Comparison of ENCODE assay signal across 8 cellular contexts in the genomic region with DNA sequence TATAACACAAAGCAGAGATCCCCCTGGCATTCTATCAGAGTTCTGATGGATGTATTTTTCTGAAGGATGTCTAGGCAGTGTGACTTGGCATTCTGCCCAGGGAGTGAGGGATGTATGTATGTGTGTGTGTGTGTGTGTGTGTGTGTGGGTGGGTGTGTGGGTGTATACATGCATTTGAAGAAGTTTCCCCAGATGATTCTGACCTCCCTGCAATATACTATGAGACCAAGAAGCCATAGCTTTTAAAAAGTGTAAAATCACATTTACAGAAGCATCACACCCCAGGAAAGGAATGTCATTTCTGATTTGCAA. TPM values are rescaled to one million over a fixed set of nuclear protein-coding genes. Genes with fewer than 3 reads are reported as not detected.
DNase-seq lines count a peak whose midpoint lies in the region; ATAC-seq and TF ChIP-seq lines count a peak whose summit lies in the region.

No MANE protein-coding gene starts in this region.

- H3K27ac Mint-ChIP-seq in activated naive CD4-positive, alpha-beta T cell treated with anti-CD3 and anti-CD28 coated beads, Interleukin-2, amount 10 ng/mL, durations not matched to agents 7 days and 5 days: no peak overlapping the region

- peaks cover 9% of the 10 kb centered on the region for H3F3A ChIP-seq in MM.1S (ENCODE audit: insufficient read depth, low read length)

- peaks cover 23% of the 10 kb centered on the region for H3K4me1 Mint-ChIP-seq in activated naive CD4-positive, alpha-beta T cell treated with anti-CD3 and anti-CD28 coated beads, Interleukin-2, amount 10 ng/mL, durations not matched to agents 7 days and 5 days

- no peaks in the 10 kb centered on the region for H3K27me3 Mint-ChIP-seq in activated naive CD4-positive, alpha-beta T cell treated with anti-CD3 and anti-CD28 coated beads, Interleukin-2, amount 10 ng/mL, durations not matched to agents 7 days and 5 days

- CTCF ChIA-PET in activated naive CD4-positive, alpha-beta T cell treated with anti-CD3 and anti-CD28 coated beads, Interleukin-2, amount 10 ng/mL, durations not matched to agents 7 days and 5 days (lab: Charles Lee): interaction anchor here (0.5 to 2.6 kb wide), 2 partner anchors 14 to 20 kb away, joined by 3 to 10 read pairs; no protein-coding TSS in a partner anchor

- H3K27me3 ChIP-seq in MM.1S (replicated peaks; ENCODE audit: insufficient read depth, low read length): peaks cover 7% of the 10 kb centered on the region; the same call in 1 of the 2 replicates
- H3K27me3 ChIP-seq in psoas muscle (ENCODE audit: insufficient read depth in 3 of 3, low read length in 2 of 3): no peaks in the 10 kb centered on the region

- no peak overlapping the region for H2AFZ ChIP-seq in MM.1S (ENCODE audit: low read length)

- H4K20me1 ChIP-seq in MM.1S (ENCODE audit: insufficient read depth, low read length): no peaks in the 10 kb centered on the region

- DNase-seq in MM.1S (no peak), omental fat pad (ENCODE audit: low spot score) (peak; percentile 29), lower leg skin (ENCODE audit: low spot score in 2 of 2) (no peak), pons (ENCODE audit: low spot score) (no peak), psoas muscle (no peak)
- peak; percentile 23 for DNase-seq in activated naive CD4-positive, alpha-beta T cell treated with anti-CD3 and anti-CD28 coated beads, Interleukin-2, amount 10 ng/mL, durations not matched to agents 7 days and 5 days

- H3K9ac ChIP-seq in MM.1S (ENCODE audit: low read length): no peak overlapping the region

- no peaks in the 10 kb centered on the region for H3K9me2 ChIP-seq in MM.1S (replicated peaks; ENCODE audit: insufficient read depth, low read length)

- H3K9me3 Mint-ChIP-seq in activated naive CD4-positive, alpha-beta T cell treated with anti-CD3 and anti-CD28 coated beads, Interleukin-2, amount 10 ng/mL, durations not matched to agents 7 days and 5 days: no peaks in the 10 kb centered on the region

- ATAC-seq in GM18502 (IDR thresholded peaks at IDR 0.05; ENCODE audit: poor library complexity, unreplicated experiment) (peak; percentile 28), omental fat pad (ENCODE audit: low FRiP score) (no peak), HG03280 (IDR thresholded peaks at IDR 0.05; ENCODE audit: unreplicated experiment) (no peak), psoas muscle (no peak)

- intact Hi-C loops in lower leg skin (cut with DNase I; ENCODE audit: low total_unique reads): no loop called here
- intact Hi-C loops in psoas muscle (cut with DNase I): no loop called here

- H3K36me3 Mint-ChIP-seq in activated naive CD4-positive, alpha-beta T cell treated with anti-CD3 and anti-CD28 coated beads, Interleukin-2, amount 10 ng/mL, durations not matched to agents 7 days and 5 days: no peaks in the 10 kb centered on the region

- no peak overlapping the region for H3K27ac ChIP-seq in MM.1S (ENCODE audit: low read length)
- H3K27ac ChIP-seq in psoas muscle: no peak overlapping the region

- H3K4me3 ChIP-seq in MM.1S (ENCODE audit: low read length) (no peak overlapping the region), lower leg skin (ENCODE audit: low read depth, poor library complexity, severe bottlenecking) (no peak overlapping the region), psoas muscle (no peak overlapping the region)

- no peak for TF ChIP-seq CTCF in MM.1S (IDR thresholded peaks at IDR 0.05; ENCODE audit: low read length)
- no peak for TF ChIP-seq CTCF in omental fat pad (IDR thresholded peaks at IDR 0.05)
- no peak for TF ChIP-seq CTCF in lower leg skin (IDR thresholded peaks at IDR 0.05)
- no peak for TF ChIP-seq CTCF in psoas muscle (IDR thresholded peaks at IDR 0.05)

- H3K9me3 ChIP-seq in MM.1S (replicated peaks; ENCODE audit: insufficient read depth, low read length): no peaks in the 10 kb centered on the region
- H3K9me3 ChIP-seq in psoas muscle: no peaks in the 10 kb centered on the region

- peak overlapping the region; percentile 5; the same call in 1 of the 2 replicates for H3K4me2 ChIP-seq in MM.1S (ENCODE audit: low read depth, low read length)

- no peaks in the 10 kb centered on the region for H3K79me2 ChIP-seq in MM.1S (ENCODE audit: low read length)

- no peak for TF ChIP-seq POLR2A in lower leg skin (IDR thresholded peaks at IDR 0.05)

- H3K36me3 ChIP-seq in MM.1S (replicated peaks; ENCODE audit: insufficient read depth, low read length) (no peaks in the 10 kb centered on the region), psoas muscle (ENCODE audit: insufficient read depth in 1 of 2, low read depth in 1 of 2) (no peaks in the 10 kb centered on the region)

- no peak overlapping the region for H3K4me3 Mint-ChIP-seq in activated naive CD4-positive, alpha-beta T cell treated with anti-CD3 and anti-CD28 coated beads, Interleukin-2, amount 10 ng/mL, durations not matched to agents 7 days and 5 days

- peaks cover 15% of the 10 kb centered on the region for H3K4me1 ChIP-seq in MM.1S (ENCODE audit: low read length)
- H3K4me1 ChIP-seq in psoas muscle: no peaks in the 10 kb centered on the region

RNA-seq across cellular contexts. Expression of a gene that starts 59.7 kb away (rescaled TPM):
- total RNA-seq in omental fat pad (100 to 1,000 TPM; 324 to 488 (median 373) TPM), lower leg skin (100 to 1,000 TPM; 150 to 198 (median 179) TPM), psoas muscle (100 to 1,000 TPM; 245 to 341 (median 291) TPM)
- 100 to 1,000 TPM; 201 to 324 (median 231) TPM for polyA plus RNA-seq in psoas muscle

Comparison
In these comparisons a context has a peak if more than half of its experiments do, and no peak if none do; other contexts are left out.
1. DNase-seq: peak in activated naive CD4-positive, alpha-beta T cell treated with anti-CD3 and anti-CD28 coated beads, Interleukin-2, amount 10 ng/mL, durations not matched to agents 7 days and 5 days (single experiment) and omental fat pad (single experiment); none in MM.1S (single experiment), lower leg skin (0 of 2), pons (single experiment) and psoas muscle (0 of 2).